5 cellular contexts compared by ENCODE assay signal in genomic region chr2:155010925-155011324, GRCh38.
"Had no signal": no experiment of that assay in that cellular context is flagged by ENCODE, and none has a peak within 500 bp of the region (broad histone marks: within the 10 kb centered on the region; RNA-seq: fewer than 3 reads in every experiment).

No MANE protein-coding gene starts in this region.

- DNase-seq: H9, HCEC 1CT, IMR-90 had no signal

- H3K4me3 ChIP-seq: GM23338, K562 had no signal
